In the genomic region with DNA sequence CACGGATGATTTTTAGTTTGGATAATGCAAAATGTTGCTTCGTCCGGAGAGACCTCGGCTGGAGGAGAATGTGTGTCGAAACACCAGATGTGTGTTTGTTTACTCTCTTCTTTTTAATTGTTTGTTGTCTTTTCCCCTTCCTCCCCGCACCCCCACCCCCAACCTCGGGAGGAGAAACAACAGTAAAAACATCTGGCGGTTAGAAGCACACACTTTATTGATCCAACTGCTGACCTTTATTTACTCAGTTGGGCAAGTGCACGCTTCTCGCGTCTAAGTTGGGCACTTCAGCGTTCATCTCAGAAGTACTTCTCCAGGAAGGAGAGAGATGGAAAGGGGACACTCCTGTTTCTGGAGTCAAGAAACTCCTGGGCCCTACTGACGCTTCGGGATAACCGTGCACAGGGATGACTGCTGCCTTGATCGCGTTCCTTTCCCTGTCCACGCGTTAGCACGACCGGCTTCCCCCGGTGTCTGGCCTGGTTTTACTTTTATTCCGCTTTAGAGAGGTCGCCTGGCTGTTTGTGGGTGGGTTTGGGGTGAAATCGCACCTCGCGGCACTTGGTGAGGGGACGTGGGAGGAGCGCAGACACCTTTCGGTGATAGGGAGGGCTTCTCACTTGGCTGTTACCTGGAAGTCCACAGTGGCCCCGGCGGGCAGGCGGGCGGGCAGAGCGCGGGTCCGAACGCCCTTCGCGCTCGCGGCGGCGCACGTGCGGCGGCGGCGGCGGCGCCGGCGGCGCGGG, we compare ENCODE assay signal across 1 cellular context.
TF ChIP-seq lines count a peak whose summit lies in the region.

No MANE protein-coding gene starts in this region.

TF ChIP-seq in H1, 55 proteins besides CTCF, POLR2A, EP300 and RAD21 (continued from another document):
- no peak for TF ChIP-seq ASH2L (IDR thresholded peaks at IDR 0.05; ENCODE audit: low read length)
- no peak for TF ChIP-seq CREB1 (IDR thresholded peaks at IDR 0.05)
- no peak for TF ChIP-seq TEAD4 (IDR thresholded peaks at IDR 0.05; ENCODE audit: low read depth, low read length)
- TF ChIP-seq E2F6 (IDR thresholded peaks at IDR 0.05): no peak; the same call in none of the 2 replicates
- TF ChIP-seq CHD2 (IDR thresholded peaks at IDR 0.05; ENCODE audit: low read length): no peak
- TF ChIP-seq NRF1 (IDR thresholded peaks at IDR 0.05; ENCODE audit: low read depth, low read length): no peak
- peak in 1 of 2 experiments; percentile 6; a peak in 1 of 4 replicates for TF ChIP-seq SIN3A (conservative IDR thresholded peaks at IDR 0.05 in 1 of 2, IDR thresholded peaks at IDR 0.05 in 1 of 2; ENCODE audit: low read depth in 1 of 2, low read length in 2 of 2)
- no peak for TF ChIP-seq RBBP5 (IDR thresholded peaks at IDR 0.05; ENCODE audit: borderline replicate concordance, low read depth, low read length)
- no peak for TF ChIP-seq JUND (IDR thresholded peaks at IDR 0.05; ENCODE audit: low read length)
- no peak for TF ChIP-seq NANOG (IDR thresholded peaks at IDR 0.05; ENCODE audit: insufficient read depth, low read depth, low read length, poor library complexity, severe bottlenecking)
- no peak for TF ChIP-seq SP1 (IDR thresholded peaks at IDR 0.05; ENCODE audit: low read depth, low read length)
- no peak for TF ChIP-seq MAFK (IDR thresholded peaks at IDR 0.05; ENCODE audit: low read depth, low read length)
- TF ChIP-seq EGR1 (IDR thresholded peaks at IDR 0.05; ENCODE audit: borderline replicate concordance, low read depth, low read length): no peak
- peak; percentile 79 for TF ChIP-seq SUZ12 (IDR thresholded peaks at IDR 0.05; ENCODE audit: low read length)
- TF ChIP-seq EZH2 (IDR thresholded peaks at IDR 0.05; ENCODE audit: low read depth, low read length, severe bottlenecking): peak; percentile 83
- TF ChIP-seq TCF12 (IDR thresholded peaks at IDR 0.05; ENCODE audit: low read depth, low read length): no peak
- TF ChIP-seq ZNF274 (IDR thresholded peaks at IDR 0.05; ENCODE audit: borderline replicate concordance, extremely low read depth, low read length): no peak
- TF ChIP-seq TAF7 (optimal IDR thresholded peaks at IDR 0.05; ENCODE audit: borderline replicate concordance, low read depth, low read length): no peak
- TF ChIP-seq KDM4A (IDR thresholded peaks at IDR 0.05; ENCODE audit: low read depth, low read length, severe bottlenecking): peak; percentile 13
TF ChIP-seq in H1: peak in this region for 4.
